9 cellular contexts compared by ENCODE assay signal in the genomic region with DNA sequence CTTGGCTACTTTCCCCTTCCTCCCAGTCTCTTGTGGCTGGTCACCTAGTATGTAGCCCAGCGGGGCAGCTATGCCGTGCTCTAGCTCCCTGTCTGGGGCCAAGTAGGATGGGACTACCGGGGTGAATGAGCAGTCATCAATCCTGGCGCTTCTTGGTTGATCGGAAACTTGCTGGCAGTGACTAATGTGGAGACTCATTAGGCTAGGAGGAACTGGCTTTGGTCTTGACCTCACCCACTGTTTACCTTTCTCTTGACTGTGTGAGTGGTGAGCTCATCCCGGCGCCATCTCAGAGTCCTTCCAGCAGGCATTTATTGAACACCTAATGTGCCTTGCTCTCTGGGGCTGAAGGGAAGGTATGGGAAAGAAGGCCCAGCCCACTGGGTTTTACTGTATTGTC. TPM values are rescaled to one million over a fixed set of nuclear protein-coding genes. Genes with fewer than 3 reads are reported as not detected.
A peak's percentile ranks its signal among the peaks of the same experiment; 100 is the strongest.
DNase-seq lines count a peak whose midpoint lies in the region; ATAC-seq, FAIRE-seq and TF ChIP-seq lines count a peak whose summit lies in the region.
"Had no signal": no experiment of that assay in that cellular context is flagged by ENCODE, and none has a peak within 500 bp of the region (broad histone marks: within the 10 kb centered on the region; RNA-seq: fewer than 3 reads in every experiment).

No MANE protein-coding gene starts in this region.

- H3K9ac ChIP-seq in astrocyte (ENCODE audit: low read length), result peak overlapping the region; percentile 55

- peak; percentile 50 for FAIRE-seq in astrocyte (lab: Jason Lieb, UNC)

- no peak overlapping the region for H2AFZ ChIP-seq in astrocyte (ENCODE audit: low read depth, low read length)

- intact Hi-C loops in cardiac septum (cut with DNase I), result loop anchor here (5.0 kb wide), 1 partner anchor 38 kb away; no protein-coding TSS in a partner anchor
- intact Hi-C loops in Right ventricle myocardium superior (cut with DNase I), result no loop called here
- intact Hi-C loops in right lobe of liver (cut with DNase I), result no loop called here

- peaks cover 89% of the 10 kb centered on the region for H3K79me2 ChIP-seq in astrocyte (ENCODE audit: insufficient read depth, low read length)

- TF ChIP-seq CTCF in astrocyte (IDR thresholded peaks at IDR 0.05; ENCODE audit: insufficient read depth, low read depth, low read length), result no peak
- TF ChIP-seq CTCF in right lobe of liver (IDR thresholded peaks at IDR 0.05), result no peak
- no peak for TF ChIP-seq CTCF in GM20000 (IDR thresholded peaks at IDR 0.05; ENCODE audit: extremely low read depth, missing control alignments)

- H3K9me3 ChIP-seq in astrocyte (ENCODE audit: insufficient read depth, low read depth, low read length) (no peaks in the 10 kb centered on the region), right lobe of liver (no peaks in the 10 kb centered on the region)

- WGBS in right lobe of liver (ENCODE audit: insufficient coverage, low coverage, low lambda C conversion rate, missing lambda C conversion rate), result 14% methylated on average over 6 of the region's 7 CpGs

- H3K27ac Mint-ChIP-seq in astrocyte (ENCODE audit: unreplicated experiment), result peak overlapping the region; percentile 85

- no peaks in the 10 kb centered on the region for H3K27me3 ChIP-seq in astrocyte (ENCODE audit: insufficient read depth, low read length)
- no peaks in the 10 kb centered on the region for H3K27me3 ChIP-seq in right lobe of liver

- ATAC-seq in Right ventricle myocardium superior (ENCODE audit: poor library complexity) (no peak), right lobe of liver (peak; percentile 63 to 80 (median 76)), GM21786 (IDR thresholded peaks at IDR 0.05; ENCODE audit: unreplicated experiment) (no peak)

- H3K4me3 ChIP-seq in astrocyte (ENCODE audit: insufficient read depth, low read depth, low read length), result no peak overlapping the region
- H3K4me3 ChIP-seq in right lobe of liver, result no peak overlapping the region

- peak overlapping the region; percentile 58 for H3K4me2 ChIP-seq in astrocyte (ENCODE audit: low read length)

- H3K4me1 ChIP-seq in astrocyte (ENCODE audit: insufficient read depth, low read length) (peaks cover 65% of the 10 kb centered on the region), right lobe of liver (peaks cover 0 to 56% (median 24%) of the 10 kb centered on the region in 4 donors)

- peak overlapping the region; percentile 60 for H3K4me3 Mint-ChIP-seq in astrocyte (ENCODE audit: unreplicated experiment)

- DNase-seq in cardiac septum (ENCODE audit: low spot score), result peak; percentile 61
- DNase-seq in Right ventricle myocardium superior, result no peak
- DNase-seq in astrocyte (ENCODE audit: low read depth), result peak; percentile 92
- DNase-seq in right lobe of liver, result peak in 2 of 3 donors; percentile 66 to 76
- no peak for DNase-seq in GM20000 (ENCODE audit: low spot score)
- no peak for DNase-seq in stimulated activated naive CD4-positive, alpha-beta T cell (lab: John Stamatoyannopoulos, UW)
- DNase-seq in SKM-1 (lab: John Stamatoyannopoulos, UW; ENCODE audit: unreplicated experiment), result no peak
- DNase-seq: NCI-H2081 had no signal

- H3K27ac ChIP-seq in astrocyte (ENCODE audit: low read depth, low read length), result peak overlapping the region; percentile 75
- peak overlapping the region; percentile 47 to 84 (median 63) for H3K27ac ChIP-seq in right lobe of liver

- H4K20me1 ChIP-seq in astrocyte (ENCODE audit: insufficient read depth, low read length), result peaks cover 15% of the 10 kb centered on the region

- H3K36me3 Mint-ChIP-seq in astrocyte (ENCODE audit: low read depth, unreplicated experiment), result peaks cover 20% of the 10 kb centered on the region

- TF ChIP-seq POLR2A in right lobe of liver (IDR thresholded peaks at IDR 0.05), result no peak

- no peaks in the 10 kb centered on the region for H3K27me3 Mint-ChIP-seq in astrocyte (ENCODE audit: low read depth, unreplicated experiment)

- peaks cover 75% of the 10 kb centered on the region for H3K4me1 Mint-ChIP-seq in astrocyte (ENCODE audit: low read depth, unreplicated experiment)

- no peaks in the 10 kb centered on the region for H3K9me3 Mint-ChIP-seq in astrocyte (ENCODE audit: unreplicated experiment)

- H3K36me3 ChIP-seq in astrocyte (ENCODE audit: insufficient read depth, low read length) (no peaks in the 10 kb centered on the region), right lobe of liver (no peaks in the 10 kb centered on the region)

RNA-seq across cellular contexts. Expression of a gene that starts 16.0 kb away (rescaled TPM):
- total RNA-seq in cardiac septum (22.5 TPM), Right ventricle myocardium superior (16.6 TPM), astrocyte (84.1 and 98.6 TPM in 2 replicates), right lobe of liver (10 to 100 TPM; 25.4 to 49.1 (median 28.0) TPM)

Comparison
In these comparisons a context has a peak if more than half of its experiments do, and no peak if none do; other contexts are left out.
1. DNase-seq: peak in cardiac septum (single experiment), astrocyte (single experiment) and right lobe of liver (2 of 3); none in Right ventricle myocardium superior (single experiment), GM20000 (single experiment), stimulated activated naive CD4-positive, alpha-beta T cell (0 of 6) and SKM-1 (single experiment).
2. ATAC-seq: peak in right lobe of liver (4 of 4); none in Right ventricle myocardium superior (single experiment) and GM21786 (single experiment).